In genomic region chr13:48653074-48654054, GRCh38 we compare ENCODE assay signal across 8 cellular contexts. TPM values are rescaled to one million over a fixed set of nuclear protein-coding genes. Genes with fewer than 3 reads are reported as not detected.
DNase-seq lines count a peak whose midpoint lies in the region; ATAC-seq and TF ChIP-seq lines count a peak whose summit lies in the region.

Gene CYSLTR2, plus strand, starts transcription at chr13:48653929. Its CDS starts 52,889 bp downstream, at chr13:48706818.

- no peak for TF ChIP-seq CTCF in right lobe of liver (IDR thresholded peaks at IDR 0.05)

- peaks cover 2% of the 10 kb centered on the region for H3K27me3 ChIP-seq in adipocyte (replicated peaks; ENCODE audit: control insufficient read depth, insufficient read depth, low read length)
- H3K27me3 ChIP-seq in right lobe of liver, result no peaks in the 10 kb centered on the region

- H3K9me3 ChIP-seq in adipocyte (ENCODE audit: control insufficient read depth, low read length) (no peaks in the 10 kb centered on the region), right lobe of liver (no peaks in the 10 kb centered on the region)

- DNase-seq in A172 (ENCODE audit: low spot score), result peak; percentile 18
- DNase-seq in KG1 (lab: John Stamatoyannopoulos, UW), result peak; percentile 42
- DNase-seq in adipocyte (ENCODE audit: low read depth), result peak; percentile 5
- DNase-seq in right lobe of liver, result no peak
- DNase-seq in nucleus accumbens (lab: John Stamatoyannopoulos, UW), result no peak
- no peak for DNase-seq in NCI-H2029 (lab: John Stamatoyannopoulos, UW)

- no peak for TF ChIP-seq POLR2A in right lobe of liver (IDR thresholded peaks at IDR 0.05)

- 57% methylated on average over 3 of the region's 3 CpGs for WGBS in right lobe of liver (ENCODE audit: insufficient coverage, low coverage, low lambda C conversion rate, missing lambda C conversion rate)

- H3K27ac ChIP-seq in right lobe of liver, result no peak within 1 kb of the TSS

- ATAC-seq in GM19023 (IDR thresholded peaks at IDR 0.05; ENCODE audit: unreplicated experiment), result peak; percentile 55
- ATAC-seq in right lobe of liver, result peak; percentile 43 to 70 (median 62)
- no peak for ATAC-seq in HG03045 (IDR thresholded peaks at IDR 0.05; ENCODE audit: unreplicated experiment)

- no peak within 1 kb of the TSS for H3K9ac ChIP-seq in adipocyte (ENCODE audit: low read length)

- intact Hi-C loops in right lobe of liver (cut with DNase I), result no loop called here

- H3K4me3 ChIP-seq in adipocyte (ENCODE audit: low read length) (no peak within 1 kb of the TSS), right lobe of liver (no peak within 1 kb of the TSS)

- H3K36me3 ChIP-seq in adipocyte (ENCODE audit: control insufficient read depth, insufficient read depth, low read length, severe bottlenecking), result no peaks in the 10 kb centered on the region
- H3K36me3 ChIP-seq in right lobe of liver, result no peaks in the 10 kb centered on the region

- H3K4me1 ChIP-seq in adipocyte (ENCODE audit: control insufficient read depth, insufficient read depth, low read length), result peaks cover 6% of the 10 kb centered on the region
- peaks cover 0 to 6% (median 0%) of the 10 kb centered on the region in 4 donors for H3K4me1 ChIP-seq in right lobe of liver

RNA-seq across cellular contexts. Expression of gene CYSLTR2, which starts in this region (rescaled TPM):
- total RNA-seq in A172 (2014; rRNA removed; shearing (Covaris generic)), result not detected in 2 replicates
- under 1 TPM; 0.06 to 0.93 (median 0.14) TPM for total RNA-seq in right lobe of liver

Comparison
In these comparisons a context has a peak if more than half of its experiments do, and no peak if none do; other contexts are left out.
1. Peak in DNase-seq in A172; RNA of the gene not detected or under 1 TPM.
2. Peak in ATAC-seq in right lobe of liver; RNA of the gene not detected or under 1 TPM.
3. DNase-seq: peak in KG1 (single experiment) and adipocyte (single experiment); none in right lobe of liver (0 of 3), nucleus accumbens (0 of 56) and NCI-H2029 (single experiment).